Comparison of ENCODE assay signal across 28 cellular contexts in genomic region chr4:12548678-12549077, GRCh38.
"Had no signal": no experiment of that assay in that cellular context is flagged by ENCODE, and none has a peak within 500 bp of the region (broad histone marks: within the 10 kb centered on the region; RNA-seq: fewer than 3 reads in every experiment).

No MANE protein-coding gene starts in this region.

- H3K9me3 Mint-ChIP-seq: type B pancreatic cell had no signal

- H3K27ac Mint-ChIP-seq: stimulated activated effector memory CD8-positive, alpha-beta T cell treated with anti-CD3 and anti-CD28 coated beads, Interleukin-12 subunit alpha, Interleukin-12 subunit beta, amount 100 ng/mL, for 72 hours; stimulated activated memory B cell treated with anti-CD40 and anti-IgM and Interleukin-4, amounts not matched to agents 10 μg/mL and 1 μg/mL and 100 μg/mL, for 72 hours; stimulated activated naive B cell treated with anti-CD40 and anti-IgM and Interleukin-4, amounts not matched to agents 10 μg/mL and 1 μg/mL and 100 μg/mL, for 72 hours; stimulated activated naive CD8-positive, alpha-beta T cell treated with anti-CD3 and anti-CD28 coated beads, Interleukin-15, amount 100 ng/mL, for 72 hours; stimulated activated naive CD8-positive, alpha-beta T cell treated with anti-CD3 and anti-CD28 coated beads, Interleukin-15, Interleukin-2, amounts not matched to agents 100 ng/mL and 50 ng/mL, for 24 hours; type B pancreatic cell had no signal

- H3K4me3 Mint-ChIP-seq: stimulated activated effector memory CD8-positive, alpha-beta T cell treated with anti-CD3 and anti-CD28 coated beads, Interleukin-12 subunit alpha, Interleukin-12 subunit beta, amount 100 ng/mL, for 72 hours; stimulated activated memory B cell treated with anti-CD40 and anti-IgM and Interleukin-4, amounts not matched to agents 10 μg/mL and 1 μg/mL and 100 μg/mL, for 72 hours; stimulated activated naive B cell treated with anti-CD40 and anti-IgM and Interleukin-4, amounts not matched to agents 10 μg/mL and 1 μg/mL and 100 μg/mL, for 72 hours; stimulated activated naive CD8-positive, alpha-beta T cell treated with anti-CD3 and anti-CD28 coated beads, Interleukin-15, amount 100 ng/mL, for 72 hours; stimulated activated naive CD8-positive, alpha-beta T cell treated with anti-CD3 and anti-CD28 coated beads, Interleukin-15, Interleukin-2, amounts not matched to agents 100 ng/mL and 50 ng/mL, for 24 hours; type B pancreatic cell had no signal

- H3K27me3 ChIP-seq: stomach, suprapubic skin, testis, thyroid gland, tibial artery, tibial nerve, transverse colon, upper lobe of left lung, upper lobe of right lung, uterus, vagina had no signal

- H3K36me3 ChIP-seq: stomach, suprapubic skin, thoracic aorta, thyroid gland, tibial artery, tibial nerve, transverse colon, upper lobe of left lung, upper lobe of right lung, uterus, vagina had no signal

- H3K27me3 Mint-ChIP-seq: stimulated activated memory B cell treated with anti-CD40 and anti-IgM and Interleukin-4, amounts not matched to agents 10 μg/mL and 1 μg/mL and 100 μg/mL, for 72 hours; stimulated activated naive B cell treated with anti-CD40 and anti-IgM and Interleukin-4, amounts not matched to agents 10 μg/mL and 1 μg/mL and 100 μg/mL, for 72 hours; stimulated activated naive CD8-positive, alpha-beta T cell treated with anti-CD3 and anti-CD28 coated beads, Interleukin-15, amount 100 ng/mL, for 72 hours; stimulated activated naive CD8-positive, alpha-beta T cell treated with anti-CD3 and anti-CD28 coated beads, Interleukin-15, Interleukin-2, amounts not matched to agents 100 ng/mL and 50 ng/mL, for 24 hours; type B pancreatic cell had no signal

- H3K4me3 ChIP-seq: stomach, suprapubic skin, testis, thoracic aorta, thyroid gland, tibial artery, tibial nerve, transverse colon, upper lobe of left lung, upper lobe of right lung, uterus, vagina had no signal

- H3K4me1 Mint-ChIP-seq: stimulated activated effector memory CD8-positive, alpha-beta T cell treated with anti-CD3 and anti-CD28 coated beads, Interleukin-12 subunit alpha, Interleukin-12 subunit beta, amount 100 ng/mL, for 72 hours; stimulated activated memory B cell treated with anti-CD40 and anti-IgM and Interleukin-4, amounts not matched to agents 10 μg/mL and 1 μg/mL and 100 μg/mL, for 72 hours; stimulated activated naive B cell treated with anti-CD40 and anti-IgM and Interleukin-4, amounts not matched to agents 10 μg/mL and 1 μg/mL and 100 μg/mL, for 72 hours; stimulated activated naive CD8-positive, alpha-beta T cell treated with anti-CD3 and anti-CD28 coated beads, Interleukin-15, amount 100 ng/mL, for 72 hours had no signal

- H3K36me3 Mint-ChIP-seq: stimulated activated effector memory CD8-positive, alpha-beta T cell treated with anti-CD3 and anti-CD28 coated beads, Interleukin-12 subunit alpha, Interleukin-12 subunit beta, amount 100 ng/mL, for 72 hours; stimulated activated memory B cell treated with anti-CD40 and anti-IgM and Interleukin-4, amounts not matched to agents 10 μg/mL and 1 μg/mL and 100 μg/mL, for 72 hours; stimulated activated naive B cell treated with anti-CD40 and anti-IgM and Interleukin-4, amounts not matched to agents 10 μg/mL and 1 μg/mL and 100 μg/mL, for 72 hours; type B pancreatic cell had no signal

- H3K9me3 ChIP-seq: suprapubic skin, testis, thoracic aorta, thyroid gland, tibial artery, transverse colon, upper lobe of left lung, upper lobe of right lung, uterus, vagina had no signal

- H3K27ac ChIP-seq: stomach, suprapubic skin, testis, thoracic aorta, thyroid gland, tibial artery, tibial nerve, transverse colon, upper lobe of left lung, upper lobe of right lung, uterus, vagina had no signal

- DNase-seq: stimulated activated CD4-positive, alpha-beta T cell treated with anti-CD3 and anti-CD28 coated beads, Interleukin-2, amount 100 ng/mL, for 48 hours; stimulated activated CD4-positive, alpha-beta T cell treated with anti-CD3 and anti-CD28 coated beads, Interleukin-4, amount 100 ng/mL, for 1 hour; stimulated activated CD4-positive, alpha-beta T cell treated with anti-CD3 and anti-CD28 coated beads, Interleukin-4, amount 100 ng/mL, for 24 hours; stimulated activated CD4-positive, alpha-beta T cell treated with anti-CD3 and anti-CD28 coated beads, Interleukin-4, amount 100 ng/mL, for 4 hours; stimulated activated CD8-positive, alpha-beta memory T cell treated with anti-CD3 and anti-CD28 coated beads, Interleukin-4, amount 100 ng/mL, for 48 hours; stimulated activated naive B cell treated with anti-CD40 and anti-IgM and Interleukin-4, amounts not matched to agents 10 μg/mL and 1 μg/mL and 100 μg/mL, for 72 hours; stimulated activated naive CD4-positive, alpha-beta T cell; stimulated activated naive CD4-positive, alpha-beta T cell treated with Interleukin-2 at 50 U/mL for 16 hours; stimulated activated naive CD8-positive, alpha-beta T cell treated with anti-CD3 and anti-CD28 coated beads, Interleukin-15, amount 100 ng/mL, for 72 hours; stimulated activated naive CD8-positive, alpha-beta T cell treated with anti-CD3 and anti-CD28 coated beads, Interleukin-15, Interleukin-2, amounts not matched to agents 100 U/mL and 50 U/mL, for 24 hours; stomach; substantia nigra; testis; thyroid gland; tibial artery; transverse colon; trophoblast cell; upper lobe of left lung; upper lobe of right lung; uterus had no signal
